8 cellular contexts compared by ENCODE assay signal in the genomic region with DNA sequence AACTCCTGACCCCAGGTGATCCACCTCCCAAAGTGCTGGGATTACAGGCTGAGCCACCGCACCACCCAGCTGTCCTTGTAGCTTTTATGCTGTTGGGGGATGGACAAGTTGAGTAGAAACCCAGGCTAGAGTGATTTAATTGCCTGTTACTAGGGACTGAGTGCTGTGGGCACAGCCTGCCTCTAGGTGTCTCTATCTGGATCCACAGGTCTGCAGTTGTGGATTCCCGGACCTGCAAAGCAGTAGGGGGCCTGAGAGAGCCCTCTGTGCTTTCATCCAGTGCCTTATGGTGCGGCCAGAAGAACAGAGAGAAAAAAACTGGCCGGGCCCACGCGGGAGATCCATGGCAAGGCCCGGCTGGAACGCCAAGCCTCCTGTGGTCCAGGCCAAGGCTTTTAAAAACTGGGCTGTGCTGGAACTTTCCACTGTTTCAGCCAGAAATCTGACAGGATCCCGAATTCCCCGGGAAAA. TPM values are rescaled to one million over a fixed set of nuclear protein-coding genes. Genes with fewer than 3 reads are reported as not detected.
DNase-seq lines count a peak whose midpoint lies in the region; ATAC-seq and TF ChIP-seq lines count a peak whose summit lies in the region.

No MANE protein-coding gene starts in this region.

- 0 out of 2 replicates have a peak, but pooled peaks cover 2% of the 10 kb centered on the region for H3F3A ChIP-seq in GM23338 (replicated peaks; ENCODE audit: low read depth)

- CTCF ChIA-PET in naive thymus-derived CD4-positive, alpha-beta T cell (lab: Charles Lee), result no interaction called here

- H3K27me3 Mint-ChIP-seq in GM23338 (ENCODE audit: insufficient read depth, low read depth, poor library complexity), result peaks cover 39% of the 10 kb centered on the region
- peaks cover 37 to 53% (median 50%) of the 10 kb centered on the region in 5 donors for H3K27me3 Mint-ChIP-seq in naive thymus-derived CD4-positive, alpha-beta T cell

- TF ChIP-seq CTCF in AG09309 (IDR thresholded peaks at IDR 0.05; ENCODE audit: control insufficient read depth, insufficient read depth, low read depth, low read length, missing control alignments), result peak; percentile 77
- TF ChIP-seq CTCF in GM23338 (conservative IDR thresholded peaks at IDR 0.05; ENCODE audit: low read depth in 2 of 2), result peak; percentile 64 to 78
- peak; percentile 15 for TF ChIP-seq CTCF in colonic mucosa (IDR thresholded peaks at IDR 0.05)
- TF ChIP-seq CTCF in lower lobe of right lung (IDR thresholded peaks at IDR 0.05), result peak; percentile 40

- H3K27ac ChIP-seq in GM23338 (ENCODE audit: low read depth), result no peak overlapping the region
- H3K27ac ChIP-seq in colonic mucosa, result no peak overlapping the region
- H3K27ac ChIP-seq in lower lobe of right lung, result no peak overlapping the region
- H3K27ac ChIP-seq in naive thymus-derived CD4-positive, alpha-beta T cell (ENCODE audit: low read depth, low read length), result no peak overlapping the region

- peaks cover 38% of the 10 kb centered on the region for H3K27me3 ChIP-seq in GM23338 (ENCODE audit: insufficient read depth)
- H3K27me3 ChIP-seq in colonic mucosa, result no peaks in the 10 kb centered on the region
- H3K27me3 ChIP-seq in lower lobe of right lung (ENCODE audit: low read depth), result peaks cover 29% of the 10 kb centered on the region
- H3K27me3 ChIP-seq in naive thymus-derived CD4-positive, alpha-beta T cell (ENCODE audit: control insufficient read depth in 2 of 2, insufficient read depth in 2 of 2, low read length in 2 of 2), result peaks cover 0 to 4% of the 10 kb centered on the region in 2 donors

- no peak overlapping the region for H3K4me3 Mint-ChIP-seq in GM23338
- no peak overlapping the region for H3K4me3 Mint-ChIP-seq in naive thymus-derived CD4-positive, alpha-beta T cell

- H3K27ac Mint-ChIP-seq in GM23338, result no peak overlapping the region
- no peak overlapping the region for H3K27ac Mint-ChIP-seq in naive thymus-derived CD4-positive, alpha-beta T cell

- H3K36me3 Mint-ChIP-seq in GM23338 (ENCODE audit: low read depth), result no peaks in the 10 kb centered on the region
- no peaks in the 10 kb centered on the region for H3K36me3 Mint-ChIP-seq in naive thymus-derived CD4-positive, alpha-beta T cell

- H3K79me2 ChIP-seq in GM23338 (replicated peaks; ENCODE audit: insufficient read depth), result no peaks in the 10 kb centered on the region

- no peaks in the 10 kb centered on the region for H3K9me3 ChIP-seq in colonic mucosa
- H3K9me3 ChIP-seq in lower lobe of right lung, result no peaks in the 10 kb centered on the region
- H3K9me3 ChIP-seq in naive thymus-derived CD4-positive, alpha-beta T cell (ENCODE audit: control insufficient read depth in 2 of 3, low read length in 3 of 3), result no peaks in the 10 kb centered on the region

- H2AFZ ChIP-seq in GM23338, result no peak overlapping the region

- DNase-seq in AG09309 (ENCODE audit: low read depth), result peak; percentile 48
- peak; percentile 93 for DNase-seq in GM23338 (ENCODE audit: low spot score)
- peak; percentile 29 for DNase-seq in NCI-H82 treated with DMSO at 0.1 percent for 48 hours (lab: John Stamatoyannopoulos, UW; ENCODE audit: unreplicated experiment)
- peak; percentile 47 for DNase-seq in colonic mucosa
- no peak for DNase-seq in lower lobe of right lung
- peak; percentile 52 for DNase-seq in ureter (ENCODE audit: low spot score)
- DNase-seq in naive thymus-derived CD4-positive, alpha-beta T cell, result no peak

- POLR2A ChIA-PET in naive thymus-derived CD4-positive, alpha-beta T cell (lab: Charles Lee), result no interaction called here

- H3K9me2 ChIP-seq in GM23338 (ENCODE audit: insufficient read depth), result no peaks in the 10 kb centered on the region

- H3K4me1 ChIP-seq in GM23338 (ENCODE audit: insufficient read depth) (peaks cover 14% of the 10 kb centered on the region), colonic mucosa (no peaks in the 10 kb centered on the region), lower lobe of right lung (peaks cover 46% of the 10 kb centered on the region)
- H3K4me1 ChIP-seq in naive thymus-derived CD4-positive, alpha-beta T cell (ENCODE audit: control insufficient read depth in 2 of 2, insufficient read depth in 2 of 2, low read length in 2 of 2), result no peaks in the 10 kb centered on the region

- no peak overlapping the region for H3K4me2 ChIP-seq in GM23338

- intact Hi-C loops in colonic mucosa (cut with DNase I) (no loop called here), lower lobe of right lung (cut with DNase I) (no loop called here)
- intact Hi-C loops in naive thymus-derived CD4-positive, alpha-beta T cell (cut with micrococcal nuclease), result no loop called here

- H3K4me3 ChIP-seq in AG09309 (ENCODE audit: control insufficient read depth, low read depth, low read length), result no peak overlapping the region
- no peak overlapping the region for H3K4me3 ChIP-seq in GM23338
- H3K4me3 ChIP-seq in colonic mucosa, result no peak overlapping the region
- H3K4me3 ChIP-seq in lower lobe of right lung, result no peak overlapping the region
- no peak overlapping the region for H3K4me3 ChIP-seq in naive thymus-derived CD4-positive, alpha-beta T cell (ENCODE audit: low read length)

- ATAC-seq in GM23338, result peak; percentile 90
- peak; percentile 34 to 48 for ATAC-seq in lower lobe of right lung
- no peak for ATAC-seq in naive thymus-derived CD4-positive, alpha-beta T cell
- ATAC-seq in HG02840 (IDR thresholded peaks at IDR 0.05; ENCODE audit: low FRiP score, unreplicated experiment), result no peak

- peaks cover 45% of the 10 kb centered on the region for H3K4me1 Mint-ChIP-seq in GM23338
- H3K4me1 Mint-ChIP-seq in naive thymus-derived CD4-positive, alpha-beta T cell, result peaks cover 0 to 9% (median 0%) of the 10 kb centered on the region in 7 donors

- no peaks in the 10 kb centered on the region; the same call in none of the 2 replicates for H4K20me1 ChIP-seq in GM23338 (replicated peaks; ENCODE audit: insufficient read depth)

- no peaks in the 10 kb centered on the region for H3K9me3 Mint-ChIP-seq in GM23338
- no peaks in the 10 kb centered on the region for H3K9me3 Mint-ChIP-seq in naive thymus-derived CD4-positive, alpha-beta T cell

- no peak overlapping the region for H3K9ac ChIP-seq in colonic mucosa (ENCODE audit: low read depth in 2 of 2, low read length in 2 of 2)

- H3K36me3 ChIP-seq in GM23338 (ENCODE audit: insufficient read depth) (no peaks in the 10 kb centered on the region; the same call in 1 of the 2 replicates), colonic mucosa (no peaks in the 10 kb centered on the region), lower lobe of right lung (peaks cover 13% of the 10 kb centered on the region)
- H3K36me3 ChIP-seq in naive thymus-derived CD4-positive, alpha-beta T cell (ENCODE audit: control insufficient read depth in 2 of 3, insufficient read depth in 3 of 3, low read length in 3 of 3), result no peaks in the 10 kb centered on the region

TF ChIP-seq in GM23338, 12 proteins besides CTCF, POLR2A, EP300 and RAD21:
- TF ChIP-seq EZH2 (IDR thresholded peaks at IDR 0.05; ENCODE audit: low read depth, unreplicated experiment) (no peak), NANOG (IDR thresholded peaks at IDR 0.05; ENCODE audit: borderline replicate concordance) (no peak)

RNA-seq across cellular contexts. Expression of a gene that starts 5.1 kb away (rescaled TPM):
- 2.9 and 4.2 TPM in 2 replicates for total RNA-seq in GM23338 (2014; rRNA removed; shearing (Covaris generic))
- polyA plus RNA-seq in GM23338 (2016; fragmentation: Nextera tagmentation; extraction: Ambion mirVana), result 1.2 and 1.5 TPM in 2 replicates
- 10 to 100 TPM in 1 of 2 donors, 1 to 10 TPM in 1; 9.8 to 12.2 TPM for total RNA-seq in colonic mucosa
- 130 TPM for total RNA-seq in lower lobe of right lung
- 14.5 TPM for total RNA-seq in ureter
- total RNA-seq in naive thymus-derived CD4-positive, alpha-beta T cell, result 10 to 100 TPM in 1 of 5 experiments, 1 to 10 TPM in 3, not detected in 1; 1.7 to 42.9 (median 3.6) TPM
- polyA plus RNA-seq in naive thymus-derived CD4-positive, alpha-beta T cell, result not detected

Comparison
In these comparisons a context has a peak if more than half of its experiments do, and no peak if none do; other contexts are left out.
1. DNase-seq: peak in AG09309 (single experiment), GM23338 (single experiment), NCI-H82 treated with DMSO at 0.1 percent for 48 hours (single experiment), colonic mucosa (single experiment) and ureter (single experiment); none in lower lobe of right lung (single experiment) and naive thymus-derived CD4-positive, alpha-beta T cell (0 of 9).
2. CTCF ChIP-seq: peak in every context shown above with its lines; median percentile 77 in AG09309; 71 in GM23338; 40 in lower lobe of right lung; 15 in colonic mucosa.
3. ATAC-seq: peak in GM23338 (single experiment) and lower lobe of right lung (2 of 2); none in naive thymus-derived CD4-positive, alpha-beta T cell (single experiment) and HG02840 (single experiment).